8 cellular contexts compared by ENCODE assay signal in genomic region chr16:65070831-65071230, GRCh38. TPM values are rescaled to one million over a fixed set of nuclear protein-coding genes. Genes with fewer than 3 reads are reported as not detected.
A peak's percentile ranks its signal among the peaks of the same experiment; 100 is the strongest.
DNase-seq lines count a peak whose midpoint lies in the region; ATAC-seq and TF ChIP-seq lines count a peak whose summit lies in the region.

No MANE protein-coding gene starts in this region.

- H3K4me3 Mint-ChIP-seq in osteocyte (ENCODE audit: unreplicated experiment): peak overlapping the region; percentile 11

- TF ChIP-seq CTCF in osteocyte (IDR thresholded peaks at IDR 0.05): no peak

- peak overlapping the region; percentile 93 for H3K27ac Mint-ChIP-seq in osteocyte (ENCODE audit: unreplicated experiment)

- H3K9me3 Mint-ChIP-seq in osteocyte (ENCODE audit: unreplicated experiment): no peaks in the 10 kb centered on the region

- DNase-seq in Caki2 (ENCODE audit: low read depth) (peak; percentile 81), SK-MEL-5 (ENCODE audit: low read depth, low spot score) (peak; percentile 83), foreskin melanocyte (peak; percentile 72), osteocyte (ENCODE audit: extremely low spot score, unreplicated experiment) (no peak), NCI-H2227 (lab: John Stamatoyannopoulos, UW; ENCODE audit: unreplicated experiment) (no peak)

- in situ Hi-C loops in Caki2 (cut with HindIII; ENCODE audit: low pct_unique_long_range_greater_than_20kb, low sequenced_read_pairs) (no loop called here), SK-MEL-5 (cut with HindIII; ENCODE audit: low pct_unique_long_range_greater_than_20kb, low sequenced_read_pairs) (no loop called here)

- H3K36me3 Mint-ChIP-seq in osteocyte (ENCODE audit: unreplicated experiment): peaks cover 16% of the 10 kb centered on the region

- ATAC-seq in GM18870 (IDR thresholded peaks at IDR 0.05; ENCODE audit: unreplicated experiment): no peak
- ATAC-seq in HG03108 (IDR thresholded peaks at IDR 0.05; ENCODE audit: unreplicated experiment): no peak
- ATAC-seq in HG02870 (IDR thresholded peaks at IDR 0.05; ENCODE audit: unreplicated experiment): no peak

- peaks cover 57% of the 10 kb centered on the region for H3K4me1 Mint-ChIP-seq in osteocyte (ENCODE audit: unreplicated experiment)

- H3K27me3 Mint-ChIP-seq in osteocyte (ENCODE audit: unreplicated experiment): no peaks in the 10 kb centered on the region

RNA-seq across cellular contexts. Expression of gene CDH11, which starts 51.0 kb away (rescaled TPM):
- total RNA-seq in Caki2 (2014; rRNA removed; shearing (Covaris generic); ENCODE audit: low replicate concordance): not detected in 2 replicates
- total RNA-seq in SK-MEL-5 (2014; rRNA removed; shearing (Covaris generic)): not detected in 2 replicates
- 0.18 TPM in 1 of 2 replicates, not detected in the other for polyA plus RNA-seq in SK-MEL-5 (2015; cell fraction: cytosol; rRNA removed)
- not detected in 2 replicates for polyA plus RNA-seq in SK-MEL-5 (2015; cell fraction: nucleus; rRNA removed)
- total RNA-seq in osteocyte: 560 and 587 TPM in 2 replicates

Comparison
In these comparisons a context has a peak if more than half of its experiments do, and no peak if none do; other contexts are left out.
1. DNase-seq: peak in Caki2 (single experiment), SK-MEL-5 (single experiment) and foreskin melanocyte (single experiment); none in osteocyte (single experiment) and NCI-H2227 (single experiment).
2. RNA of gene CDH11, which starts 51.0 kb away (total RNA-seq): 560 to 587 TPM in osteocyte; not detected in Caki2 and not detected in SK-MEL-5; every median in the first group is over 100 times any median in the second.